In the genomic region with DNA sequence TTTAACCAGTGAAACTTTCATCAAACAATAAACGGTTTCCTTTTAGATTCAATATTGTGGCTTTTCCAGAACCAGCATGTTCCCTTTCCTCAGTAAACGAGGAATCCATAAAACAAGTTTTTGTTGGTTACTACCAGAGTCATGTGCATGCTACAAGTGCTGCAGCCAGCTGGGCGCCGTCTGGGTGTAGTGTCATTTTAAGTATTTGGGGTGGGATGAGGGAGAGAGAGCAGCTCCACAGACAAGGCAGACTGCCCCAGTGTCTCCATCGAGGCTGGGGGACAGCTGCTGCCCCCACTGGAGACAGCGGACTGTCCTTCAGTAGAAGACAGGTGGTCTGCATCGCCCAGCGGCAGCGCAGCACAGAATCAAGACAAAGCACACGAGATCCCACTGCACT, we compare ENCODE assay signal across 1 cellular context.
TF ChIP-seq lines count a peak whose summit lies in the region.

No MANE protein-coding gene starts in this region.

TF ChIP-seq in GM12878, 131 proteins besides CTCF, POLR2A, EP300 and RAD21:
- TF ChIP-seq KLF5 (IDR thresholded peaks at IDR 0.05; ENCODE audit: partially characterized antibody), result no peak
- no peak for TF ChIP-seq KAT2A (conservative IDR thresholded peaks at IDR 0.05; ENCODE audit: control insufficient read depth, low read depth, low read length)
- TF ChIP-seq HDAC6 (IDR thresholded peaks at IDR 0.05; ENCODE audit: unreplicated experiment), result no peak
- no peak for TF ChIP-seq EZH2 (IDR thresholded peaks at IDR 0.05; ENCODE audit: borderline replicate concordance, control insufficient read depth, low read depth, low read length)
- TF ChIP-seq SMAD5 (IDR thresholded peaks at IDR 0.05; ENCODE audit: low read depth), result no peak
- no peak for TF ChIP-seq RELA (IDR thresholded peaks at IDR 0.05; ENCODE audit: borderline replicate concordance, partially characterized antibody)
- TF ChIP-seq POLR2AphosphoS5 (IDR thresholded peaks at IDR 0.05; ENCODE audit: low read length), result no peak
